Comparison of ENCODE assay signal across 35 cellular contexts in the genomic region with DNA sequence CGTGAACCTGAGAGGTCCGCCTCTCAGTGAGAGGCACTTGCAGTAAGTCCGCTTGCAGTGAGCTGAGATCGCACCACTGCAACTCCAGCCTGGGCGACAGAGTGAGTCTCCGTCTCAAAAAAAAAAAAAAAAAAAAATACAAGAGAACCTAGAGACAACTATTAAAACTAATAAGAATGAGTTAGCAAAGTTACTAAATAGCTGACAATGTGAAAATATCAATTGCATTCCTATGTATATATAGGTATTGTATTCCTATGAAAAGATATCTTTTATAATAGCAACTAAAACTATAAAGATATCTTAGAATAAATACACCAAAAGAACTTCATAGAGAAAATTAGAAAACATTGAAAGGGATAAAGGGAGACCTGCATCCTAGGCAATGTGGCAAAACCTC. TPM values are rescaled to one million over a fixed set of nuclear protein-coding genes. Genes with fewer than 3 reads are reported as not detected.
"Had no signal": no experiment of that assay in that cellular context is flagged by ENCODE, and none has a peak within 500 bp of the region (broad histone marks: within the 10 kb centered on the region; RNA-seq: fewer than 3 reads in every experiment).

No MANE protein-coding gene starts in this region.

- H3K4me1 ChIP-seq: colonic mucosa, esophagus squamous epithelium, gastrocnemius medialis, heart right ventricle, left lung, lower lobe of right lung had no signal

- H3K27ac ChIP-seq: colonic mucosa, epithelial cell of prostate, esophagus squamous epithelium, gastrocnemius medialis, heart right ventricle, left lung, lower lobe of right lung had no signal

- H3K36me3 ChIP-seq: colonic mucosa had no signal

- DNase-seq: colonic mucosa; cortex of kidney; effector CD8-positive, alpha-beta T cell; effector memory CD8-positive, alpha-beta T cell; endodermal cell; erythroblast; esophagus squamous epithelium; foreskin fibroblast; foreskin melanocyte; gastrocnemius medialis; glutamatergic neuron; head of caudate nucleus; heart right ventricle; hippocampal formation; left cardiac atrium; left lung; left ventricle myocardium superior; lower lobe of right lung; mesenchymal stem cell; mucosa of descending colon; naive B cell had no signal

- H3K4me3 ChIP-seq: colonic mucosa, esophagus squamous epithelium, gastrocnemius medialis, heart right ventricle, left lung, lower lobe of right lung, mucosa of descending colon had no signal

- H3K27me3 ChIP-seq: colonic mucosa, esophagus squamous epithelium, gastrocnemius medialis, heart right ventricle, left lung had no signal

- H3K4me1 Mint-ChIP-seq: mesothelial cell of epicardium had no signal

- H3K27me3 Mint-ChIP-seq: dendritic cell treated with granulocyte-macrophage colony-stimulating factor and Interleukin-4, amounts not matched to agents 40 ng/mL and 50 ng/mL, for 4 days; effector memory CD8-positive, alpha-beta T cell; naive B cell had no signal

- H3K4me3 Mint-ChIP-seq: dendritic cell treated with granulocyte-macrophage colony-stimulating factor and Interleukin-4, amounts not matched to agents 40 ng/mL and 50 ng/mL, for 4 days; effector memory CD8-positive, alpha-beta T cell; endodermal cell; mesothelial cell of epicardium; naive B cell had no signal

- ATAC-seq: effector memory CD8-positive, alpha-beta T cell; esophagus mucosa; gastrocnemius medialis; heart right ventricle; left cardiac atrium; left lung; left ventricle myocardium superior; lower lobe of right lung; mucosa of descending colon had no signal

- FAIRE-seq: endometrium, islet of Langerhans, keratinocyte had no signal

- H3K9me3 Mint-ChIP-seq: dendritic cell treated with granulocyte-macrophage colony-stimulating factor and Interleukin-4, amounts not matched to agents 40 ng/mL and 50 ng/mL, for 4 days; effector memory CD8-positive, alpha-beta T cell; endodermal cell; mesothelial cell of epicardium; naive B cell had no signal

- H3K27ac Mint-ChIP-seq: dendritic cell treated with granulocyte-macrophage colony-stimulating factor and Interleukin-4, amounts not matched to agents 40 ng/mL and 50 ng/mL, for 4 days; effector memory CD8-positive, alpha-beta T cell; endodermal cell; mesothelial cell of epicardium had no signal

- H3K9me3 ChIP-seq: colonic mucosa, esophagus squamous epithelium, gastrocnemius medialis, heart right ventricle, left lung, lower lobe of right lung, mucosa of descending colon had no signal

RNA-seq across cellular contexts. Expression of a gene that starts 31.0 kb away (rescaled TPM):
- total RNA-seq: colonic mucosa, dermis microvascular lymphatic vessel endothelial cell, endodermal cell, esophagus mucosa, esophagus squamous epithelium, gastrocnemius medialis, glomerular endothelial cell, kidney epithelial cell, left cardiac atrium, left lung, left ventricle myocardium superior, lower leg skin, lower lobe of right lung, lung microvascular endothelial cell, mesenteric fat pad, mucosa of descending colon, myocyte had no signal
- polyA plus RNA-seq: heart right ventricle, keratinocyte had no signal
